In genomic region chr3:134376786-134377431, GRCh38 we compare ENCODE assay signal across 24 cellular contexts. TPM values are rescaled to one million over a fixed set of nuclear protein-coding genes. Genes with fewer than 3 reads are reported as not detected.
A peak's percentile ranks its signal among the peaks of the same experiment; 100 is the strongest.
DNase-seq lines count a peak whose midpoint lies in the region; ATAC-seq and TF ChIP-seq lines count a peak whose summit lies in the region.
"Had no signal": no experiment of that assay in that cellular context is flagged by ENCODE, and none has a peak within 500 bp of the region (broad histone marks: within the 10 kb centered on the region; RNA-seq: fewer than 3 reads in every experiment).

No MANE protein-coding gene starts in this region.

- H3K9me3 ChIP-seq in Caco-2: no peaks in the 10 kb centered on the region
- no peaks in the 10 kb centered on the region for H3K9me3 ChIP-seq in sigmoid colon
- H3K9me3 ChIP-seq: breast epithelium, Peyer's patch had no signal

- peaks cover 33% of the 10 kb centered on the region for H3K36me3 Mint-ChIP-seq in Caco-2 (ENCODE audit: insufficient read depth, unreplicated experiment)
- peaks cover 4% of the 10 kb centered on the region for H3K36me3 Mint-ChIP-seq in WTC11

- POLR2A ChIA-PET in Caco-2 (lab: Charles Lee): interaction anchor here (0.5 kb wide), 1 partner anchor 68 kb away, joined by 5 read pairs; no protein-coding TSS in a partner anchor
- POLR2A ChIA-PET in WTC11 (lab: Charles Lee): interaction anchor here (1.0 to 5.6 kb wide), 5 partner anchors 13 to 68 kb away, joined by 3 to 113 read pairs (median 5); no protein-coding TSS in a partner anchor

- DNase-seq in Caco-2 (no peak), WTC11 (ENCODE audit: low spot score) (no peak), left lobe of liver (ENCODE audit: low spot score) (peak; percentile 33), sigmoid colon (peak; percentile 56), activated T-cell treated with anti-CD3 and anti-CD28 coated beads for 4 hours (no peak), NCI-H2107 (lab: John Stamatoyannopoulos, UW) (no peak), AML-193 (lab: John Stamatoyannopoulos, UW) (no peak)
- DNase-seq: activated CD4-positive, alpha-beta T cell treated with anti-CD3 and anti-CD28 coated beads, Interleukin-2, amount 10 ng/mL, durations not matched to agents 7 days and 5 days; dermis blood vessel endothelial cell; DMS153; HFFc6; KBM-7; left ventricle myocardium superior; MM.1S; NCI-H1417 treated with DMSO at 0.1 percent for 48 hours; NCI-H510A treated with DMSO at 0.1 percent for 48 hours; nucleus accumbens; Peyer's patch; stimulated activated CD4-positive, alpha-beta T cell treated with anti-CD3 and anti-CD28 coated beads, Interleukin-4, amount 100 ng/mL, for 4 hours; stimulated activated naive CD8-positive, alpha-beta T cell treated with anti-CD3 and anti-CD28 coated beads, Interleukin-15, Interleukin-2, amounts not matched to agents 100 U/mL and 50 U/mL, for 24 hours had no signal

- TF ChIP-seq CTCF in Caco-2 (IDR thresholded peaks at IDR 0.05; ENCODE audit: insufficient read depth in 1 of 2, low read depth in 1 of 2, low read length in 1 of 2, severe bottlenecking in 1 of 2, unreplicated experiment in 1 of 2) (no peak), WTC11 (IDR thresholded peaks at IDR 0.05) (no peak), sigmoid colon (IDR thresholded peaks at IDR 0.05) (no peak)

- H3K27me3 Mint-ChIP-seq in Caco-2 (ENCODE audit: insufficient read depth, unreplicated experiment) (no peaks in the 10 kb centered on the region), WTC11 (ENCODE audit: low read depth) (peaks cover 33% of the 10 kb centered on the region)

- TF ChIP-seq POLR2A in sigmoid colon (IDR thresholded peaks at IDR 0.05): no peak

- no peak overlapping the region for H3K27ac ChIP-seq in sigmoid colon
- H3K27ac ChIP-seq: breast epithelium, C4-2B had no signal

- WGBS in sigmoid colon, 2 donors: 25 to 72% methylated on average over 5 of the region's 5 CpGs

- H3K4me3 ChIP-seq in Caco-2 (ENCODE audit: low read depth, low read length) (no peak overlapping the region), sigmoid colon (no peak overlapping the region)
- H3K4me3 ChIP-seq: breast epithelium, Peyer's patch had no signal

- no peak for TF ChIP-seq EP300 in sigmoid colon (IDR thresholded peaks at IDR 0.05)

- H3K27ac Mint-ChIP-seq in Caco-2 (ENCODE audit: unreplicated experiment): peak overlapping the region; percentile 77
- H3K27ac Mint-ChIP-seq in WTC11: no peak overlapping the region
- H3K27ac Mint-ChIP-seq: activated CD4-positive, alpha-beta T cell treated with anti-CD3 and anti-CD28 coated beads, Interleukin-2, amount 10 ng/mL, durations not matched to agents 7 days and 5 days; HFFc6; T-helper 1 cell treated with Interleukin-12 subunit alpha and Interleukin-12 subunit beta and Interleukin-4 antibody, amounts not matched to agents 30 μg/mL and 1 μg/mL, for 36 hours had no signal

- H3K27me3 ChIP-seq in Caco-2 (replicated peaks; ENCODE audit: control insufficient read depth, insufficient read depth, low read length) (no peaks in the 10 kb centered on the region), sigmoid colon (no peaks in the 10 kb centered on the region)
- H3K27me3 ChIP-seq: breast epithelium, Peyer's patch had no signal

- no peak for ATAC-seq in WTC11
- ATAC-seq in left lobe of liver: no peak
- ATAC-seq in GM19351 (IDR thresholded peaks at IDR 0.05; ENCODE audit: unreplicated experiment): no peak
- ATAC-seq: left ventricle myocardium superior; stimulated activated naive CD8-positive, alpha-beta T cell treated with anti-CD3 and anti-CD28 coated beads, Interleukin-15, Interleukin-2, amounts not matched to agents 100 U/mL and 50 U/mL, for 24 hours had no signal

- H3K4me1 ChIP-seq in Caco-2 (peaks cover 34% of the 10 kb centered on the region), sigmoid colon (peaks cover 0 to 27% (median 23%) of the 10 kb centered on the region in 4 donors)

- peak overlapping the region; percentile 42 for H3K4me3 Mint-ChIP-seq in Caco-2 (ENCODE audit: unreplicated experiment)
- peak overlapping the region; percentile 35; the same call in 1 of the 2 replicates for H3K4me3 Mint-ChIP-seq in WTC11
- H3K4me3 Mint-ChIP-seq: activated CD4-positive, alpha-beta T cell treated with anti-CD3 and anti-CD28 coated beads, Interleukin-2, amount 10 ng/mL, durations not matched to agents 7 days and 5 days; HFFc6; T-helper 1 cell treated with Interleukin-12 subunit alpha and Interleukin-12 subunit beta and Interleukin-4 antibody, amounts not matched to agents 30 μg/mL and 1 μg/mL, for 36 hours had no signal

- no TSS peak for BruUV-seq in Caco-2 (replicated peaks; lab: Mats Ljungman, UMichigan)

- peaks cover 30% of the 10 kb centered on the region for H3K4me1 Mint-ChIP-seq in Caco-2 (ENCODE audit: low read depth, unreplicated experiment)
- H3K4me1 Mint-ChIP-seq in WTC11: peaks cover 58% of the 10 kb centered on the region

- H3K36me3 ChIP-seq in Caco-2 (ENCODE audit: control insufficient read depth, insufficient read depth, low read length) (peaks cover 4% of the 10 kb centered on the region), sigmoid colon (no peaks in the 10 kb centered on the region)
- H3K36me3 ChIP-seq: breast epithelium, Peyer's patch had no signal

- H3K9me3 Mint-ChIP-seq in Caco-2 (ENCODE audit: unreplicated experiment): no peaks in the 10 kb centered on the region
- H3K9me3 Mint-ChIP-seq in WTC11: no peaks in the 10 kb centered on the region
- H3K9me3 Mint-ChIP-seq: activated CD4-positive, alpha-beta T cell treated with anti-CD3 and anti-CD28 coated beads, Interleukin-2, amount 10 ng/mL, durations not matched to agents 7 days and 5 days; T-helper 1 cell treated with Interleukin-12 subunit alpha and Interleukin-12 subunit beta and Interleukin-4 antibody, amounts not matched to agents 30 μg/mL and 1 μg/mL, for 36 hours had no signal

- intact Hi-C loops in Caco-2 (cut with micrococcal nuclease; ENCODE audit: unreplicated experiment) (no loop called here), sigmoid colon (cut with DNase I) (no loop called here)

- CTCF ChIA-PET in Caco-2 (lab: Charles Lee): interaction anchor here (0.6 to 0.9 kb wide), 2 partner anchors 66 to 322 kb away, joined by 3 read pairs; no protein-coding TSS in a partner anchor
- CTCF ChIA-PET in WTC11 (lab: Charles Lee): interaction anchor here (0.9 to 10.0 kb wide), 9 partner anchors 12 to 97 kb away, joined by 3 to 175 read pairs (median 10); no protein-coding TSS in a partner anchor

TF ChIP-seq in WTC11, 78 proteins besides CTCF, POLR2A, EP300 and RAD21:
- TF ChIP-seq ZNF671 (CRISPR knock-in tag; IDR thresholded peaks at IDR 0.05) (no peak), HMGA2 (CRISPR knock-in tag; IDR thresholded peaks at IDR 0.05) (no peak)

RNA-seq across cellular contexts. Expression of gene AMOTL2, which starts 2.7 kb away (rescaled TPM):
- total RNA-seq in Caco-2 (2022) (220 and 271 TPM in 2 replicates), WTC11 (2021) (76.9 to 85.4 TPM (median 79.9 TPM) in 3 replicates), left lobe of liver (26.8 TPM), sigmoid colon (100 to 1,000 TPM in 1 of 4 donors, 10 to 100 TPM in 3; 43.5 to 112 (median 47.6) TPM)
- 10 to 100 TPM in 1 of 3 donors, 1 to 10 TPM in 2; 1.6 to 13.8 (median 9.9) TPM for polyA plus RNA-seq in sigmoid colon
- total RNA-seq: activated CD4-positive, alpha-beta T cell treated with anti-CD3 and anti-CD28 coated beads, Interleukin-2, amount 10 ng/mL, durations not matched to agents 7 days and 5 days had no signal

Comparison
In these comparisons a context has a peak if more than half of its experiments do, and no peak if none do; other contexts are left out.
1. DNase-seq: peak in left lobe of liver (single experiment) and sigmoid colon (single experiment); none in Caco-2 (0 of 2), WTC11 (single experiment), activated T-cell treated with anti-CD3 and anti-CD28 coated beads for 4 hours (single experiment), NCI-H2107 (single experiment) and AML-193 (0 of 2).